Comparison of ENCODE assay signal across 9 cellular contexts in the genomic region with DNA sequence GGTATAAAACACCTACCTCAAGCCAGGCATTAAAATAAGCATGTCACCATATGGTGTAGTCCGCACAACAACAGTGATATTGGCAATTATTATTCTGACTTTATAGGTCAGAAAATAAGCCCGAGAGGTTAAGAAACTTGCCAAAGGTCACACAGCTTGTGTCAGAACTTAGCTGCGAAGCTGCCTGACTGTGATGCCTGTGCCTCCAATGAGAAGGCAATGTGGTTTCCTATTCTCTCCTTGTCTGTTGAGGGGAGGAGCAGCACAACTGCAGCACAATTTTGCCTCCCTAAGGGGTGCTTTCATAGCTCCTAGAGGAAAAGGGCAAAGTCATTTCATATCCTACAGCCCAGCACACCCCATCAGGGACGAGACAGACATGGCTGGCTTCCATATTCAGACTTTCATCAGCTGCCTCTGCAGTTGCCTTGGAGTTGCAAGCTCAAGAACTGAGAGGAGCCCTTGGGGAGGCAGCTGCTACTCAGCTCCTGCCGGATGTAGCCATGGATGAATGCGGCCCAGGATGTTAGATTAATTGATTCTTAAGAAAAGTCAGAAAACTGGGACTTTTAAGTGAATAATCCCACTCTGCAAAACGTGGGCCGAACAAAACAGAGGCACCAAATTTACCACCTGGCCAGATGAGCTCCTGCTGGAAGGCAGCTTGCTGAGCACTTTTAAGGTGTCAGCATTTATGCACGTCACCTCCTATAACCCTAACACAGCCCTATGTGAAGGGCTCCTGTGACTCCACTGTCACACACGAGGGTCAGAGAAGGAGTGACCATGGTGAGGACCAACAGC. TPM values are rescaled to one million over a fixed set of nuclear protein-coding genes. Genes with fewer than 3 reads are reported as not detected.
DNase-seq lines count a peak whose midpoint lies in the region; ATAC-seq and TF ChIP-seq lines count a peak whose summit lies in the region.
"Had no signal": no experiment of that assay in that cellular context is flagged by ENCODE, and none has a peak within 500 bp of the region (broad histone marks: within the 10 kb centered on the region; RNA-seq: fewer than 3 reads in every experiment).

No MANE protein-coding gene starts in this region.

- peaks cover 1% of the 10 kb centered on the region for H3K36me3 Mint-ChIP-seq in activated CD8-positive, alpha-beta T cell treated with anti-CD3 and anti-CD28 coated beads for 36 hours (ENCODE audit: low read depth)

- intact Hi-C loops in activated CD8-positive, alpha-beta T cell treated with anti-CD3 and anti-CD28 coated beads for 36 hours (cut with micrococcal nuclease), result loop anchor here (10.0 kb wide), 1 partner anchor 78 kb away; no protein-coding TSS in a partner anchor

- ATAC-seq in activated CD8-positive, alpha-beta T cell treated with anti-CD3 and anti-CD28 coated beads for 36 hours, result peak; percentile 34
- ATAC-seq in GM19463 (IDR thresholded peaks at IDR 0.05; ENCODE audit: unreplicated experiment), result no peak
- no peak for ATAC-seq in HG02885 (IDR thresholded peaks at IDR 0.05; ENCODE audit: poor library complexity, unreplicated experiment)
- no peak for ATAC-seq in HG03342 (IDR thresholded peaks at IDR 0.05; ENCODE audit: unreplicated experiment)

- peak overlapping the region; percentile 62 for H3K27ac Mint-ChIP-seq in activated CD8-positive, alpha-beta T cell treated with anti-CD3 and anti-CD28 coated beads for 36 hours
- H3K27ac Mint-ChIP-seq: dendritic cell treated with granulocyte-macrophage colony-stimulating factor and Interleukin-4, amounts not matched to agents 40 ng/mL and 50 ng/mL, for 4 days had no signal

- no peaks in the 10 kb centered on the region for H3K9me3 Mint-ChIP-seq in activated CD8-positive, alpha-beta T cell treated with anti-CD3 and anti-CD28 coated beads for 36 hours
- H3K9me3 Mint-ChIP-seq: dendritic cell treated with granulocyte-macrophage colony-stimulating factor and Interleukin-4, amounts not matched to agents 40 ng/mL and 50 ng/mL, for 4 days had no signal

- DNase-seq in GM03348 (ENCODE audit: low spot score), result peak; percentile 28
- DNase-seq in activated CD8-positive, alpha-beta T cell treated with anti-CD3 and anti-CD28 coated beads for 36 hours, result peak; percentile 50
- DNase-seq in islet precursor cell, result peak; percentile 58
- no peak for DNase-seq in amniotic stem cell (lab: John Stamatoyannopoulos, UW)

- no peak for TF ChIP-seq CTCF in 22Rv1 (IDR thresholded peaks at IDR 0.05)
- no peak for TF ChIP-seq CTCF in activated CD8-positive, alpha-beta T cell treated with anti-CD3 and anti-CD28 coated beads for 36 hours (IDR thresholded peaks at IDR 0.05)

- H3K27ac ChIP-seq in 22Rv1, result peak overlapping the region; percentile 17; the same call in 1 of the 2 replicates

- H3K4me1 Mint-ChIP-seq in activated CD8-positive, alpha-beta T cell treated with anti-CD3 and anti-CD28 coated beads for 36 hours (ENCODE audit: low read depth), result peaks cover 32% of the 10 kb centered on the region

- no peaks in the 10 kb centered on the region for H3K27me3 Mint-ChIP-seq in activated CD8-positive, alpha-beta T cell treated with anti-CD3 and anti-CD28 coated beads for 36 hours
- H3K27me3 Mint-ChIP-seq: dendritic cell treated with granulocyte-macrophage colony-stimulating factor and Interleukin-4, amounts not matched to agents 40 ng/mL and 50 ng/mL, for 4 days had no signal

- POLR2A ChIA-PET in activated CD8-positive, alpha-beta T cell treated with anti-CD3 and anti-CD28 coated beads for 36 hours (lab: Charles Lee), result interaction anchor here (0.6 to 1.5 kb wide), 3 partner anchors 22 to 250 kb away, joined by 3 to 4 read pairs (median 3); no protein-coding TSS in a partner anchor

- H3K4me3 Mint-ChIP-seq in activated CD8-positive, alpha-beta T cell treated with anti-CD3 and anti-CD28 coated beads for 36 hours, result peak overlapping the region; percentile 38

- CTCF ChIA-PET in activated CD8-positive, alpha-beta T cell treated with anti-CD3 and anti-CD28 coated beads for 36 hours (lab: Charles Lee), result interaction anchor here (0.6 to 5.5 kb wide), 55 partner anchors 11 to 635 kb away, joined by 3 to 49 read pairs (median 4); partner anchors contain the start of gene MYO5C

RNA-seq across cellular contexts. Expression of gene MYO5C, which starts 38.5 kb away (rescaled TPM):
- 1 to 10 TPM; 1.3 to 1.9 TPM for total RNA-seq in activated CD8-positive, alpha-beta T cell treated with anti-CD3 and anti-CD28 coated beads for 36 hours
